In the genomic region with DNA sequence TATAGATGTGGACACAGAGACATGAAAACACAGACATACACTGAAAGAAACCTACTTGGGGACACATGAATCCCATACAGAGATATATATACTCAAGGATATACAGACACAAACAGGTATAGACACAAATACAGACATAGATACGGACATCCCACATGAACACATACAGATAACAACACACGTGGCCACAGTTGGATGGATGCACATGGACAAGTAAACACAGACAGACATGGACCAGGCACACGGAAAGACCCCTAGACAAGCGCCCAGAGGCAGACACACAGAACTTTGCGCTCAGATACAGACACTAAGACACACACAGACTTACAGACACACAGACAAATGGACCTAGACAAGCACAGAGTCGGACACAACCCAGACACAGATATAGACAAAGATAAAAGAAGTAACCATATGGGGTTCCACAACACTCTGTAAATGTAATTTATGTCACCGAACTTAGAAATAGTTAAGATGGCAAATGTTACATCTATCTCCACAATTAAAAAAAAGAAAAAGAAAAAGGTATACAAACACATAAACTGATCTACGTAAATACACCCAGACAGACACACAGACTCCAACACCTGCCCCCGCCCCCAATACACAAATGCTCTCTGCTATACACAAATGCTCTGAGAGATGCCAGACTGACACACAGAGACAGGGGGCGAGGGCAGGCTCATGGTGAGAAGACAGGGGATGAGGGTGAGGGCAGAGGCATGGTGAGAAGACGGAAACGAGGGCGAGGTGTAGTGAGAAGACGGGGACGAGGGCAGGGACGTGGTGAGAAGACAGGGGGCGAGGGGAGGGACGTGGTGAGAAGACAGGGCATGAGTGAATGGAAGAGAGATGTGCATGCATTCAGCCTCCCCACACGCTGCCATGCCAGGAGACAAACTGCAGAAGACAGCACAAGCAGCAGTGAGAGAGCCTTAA, we compare ENCODE assay signal across 20 cellular contexts.
DNase-seq lines count a peak whose midpoint lies in the region; ATAC-seq, FAIRE-seq and TF ChIP-seq lines count a peak whose summit lies in the region.
"Had no signal": no experiment of that assay in that cellular context is flagged by ENCODE, and none has a peak within 500 bp of the region (broad histone marks: within the 10 kb centered on the region; RNA-seq: fewer than 3 reads in every experiment).

No MANE protein-coding gene starts in this region.

- TF ChIP-seq POLR2A in A549 (IDR thresholded peaks at IDR 0.05; ENCODE audit: low read length) (no peak), GM18505 (IDR thresholded peaks at IDR 0.05; ENCODE audit: borderline replicate concordance, extremely low read depth, insufficient read depth, insufficient read length) (no peak)

- TF ChIP-seq CTCF in A549 (IDR thresholded peaks at IDR 0.05) = no peak
- TF ChIP-seq CTCF in HEK293 (tag by site-specific recombination; IDR thresholded peaks at IDR 0.05) = no peak
- no peak for TF ChIP-seq CTCF in astrocyte (IDR thresholded peaks at IDR 0.05; ENCODE audit: insufficient read depth, low read depth, low read length)
- TF ChIP-seq CTCF in mesothelial cell of epicardium (IDR thresholded peaks at IDR 0.05; ENCODE audit: unreplicated experiment) = no peak

- H3K27ac ChIP-seq in A549 = no peak overlapping the region
- 0 out of 2 replicates have a peak overlapping the region, but pooled peaks have one; percentile 11 for H3K27ac ChIP-seq in HEK293 (ENCODE audit: extremely low read depth, low read depth, low read length)
- no peak overlapping the region for H3K27ac ChIP-seq in astrocyte (ENCODE audit: low read depth, low read length)
- H3K27ac ChIP-seq: C4-2B, RWPE1 had no signal

- H3K27me3 Mint-ChIP-seq in astrocyte (ENCODE audit: low read depth, unreplicated experiment) (no peaks in the 10 kb centered on the region), mesothelial cell of epicardium (ENCODE audit: low read depth) (no peaks in the 10 kb centered on the region)

- H2AFZ ChIP-seq in astrocyte (ENCODE audit: low read depth, low read length) = no peak overlapping the region

- H3K4me3 Mint-ChIP-seq in astrocyte (ENCODE audit: unreplicated experiment) (no peak overlapping the region), mesothelial cell of epicardium (no peak overlapping the region)

- CTCF ChIA-PET in A549 (lab: Yijun Ruan, JAX) = interaction anchor here (0.8 to 1.2 kb wide), 2 partner anchors 104 to 127 kb away, joined by 3 read pairs; no protein-coding TSS in a partner anchor
- CTCF ChIA-PET in HEK293 (lab: Yijun Ruan, JAX) = interaction anchor here (0.6 kb wide), 1 partner anchor 1889 kb away, joined by 5 read pairs; no protein-coding TSS in a partner anchor

- no peak overlapping the region for H3K4me2 ChIP-seq in A549
- H3K4me2 ChIP-seq in astrocyte (ENCODE audit: low read length) = no peak overlapping the region

- peaks cover 23 to 64% of the 10 kb centered on the region in 2 experiments; a peak in 2 of 3 replicates for H3K36me3 ChIP-seq in HEK293 (ENCODE audit: control insufficient read depth in 2 of 2, insufficient read depth in 1 of 2, low read length in 2 of 2)
- peaks cover 12% of the 10 kb centered on the region for H3K36me3 ChIP-seq in astrocyte (ENCODE audit: insufficient read depth, low read length)

- H3K4me1 ChIP-seq in A549 (peaks cover 8% of the 10 kb centered on the region), HEK293 (ENCODE audit: control insufficient read depth, insufficient read depth, low read length) (peaks cover 17% of the 10 kb centered on the region), astrocyte (ENCODE audit: insufficient read depth, low read length) (peaks cover 34% of the 10 kb centered on the region)

- peak; percentile 67 for FAIRE-seq in A549 (lab: Jason Lieb, UNC)
- no peak for FAIRE-seq in astrocyte (lab: Jason Lieb, UNC)
- FAIRE-seq: GM19239, H54 had no signal

- H3K9me3 ChIP-seq in A549 = no peaks in the 10 kb centered on the region
- no peaks in the 10 kb centered on the region for H3K9me3 ChIP-seq in HEK293 (ENCODE audit: control insufficient read depth, insufficient read depth, low read depth, low read length)
- H3K9me3 ChIP-seq in astrocyte (ENCODE audit: insufficient read depth, low read depth, low read length) = no peaks in the 10 kb centered on the region
- H3K9me3 ChIP-seq: Caco-2 had no signal

- no peak for TF ChIP-seq EP300 in A549 (IDR thresholded peaks at IDR 0.05)

- no peaks in the 10 kb centered on the region for H3K9me3 Mint-ChIP-seq in astrocyte (ENCODE audit: unreplicated experiment)
- H3K9me3 Mint-ChIP-seq in mesothelial cell of epicardium = no peaks in the 10 kb centered on the region

- no peaks in the 10 kb centered on the region for H3K27me3 ChIP-seq in astrocyte (ENCODE audit: insufficient read depth, low read length)

- 91% methylated on average over 19 of the region's 19 CpGs for WGBS in A549 (ENCODE audit: missing lambda C conversion rate)

- H3K79me2 ChIP-seq in astrocyte (ENCODE audit: insufficient read depth, low read length) = peaks cover 11% of the 10 kb centered on the region

- DNase-seq in A549 (ENCODE audit: low read depth in 1 of 2, low spot score in 1 of 2) (no peak), astrocyte (ENCODE audit: low read depth) (no peak), mesothelial cell of epicardium (ENCODE audit: low spot score in 2 of 2, unreplicated experiment in 2 of 2) (no peak), NCI-H2227 treated with DMSO at 0.1 percent for 48 hours (lab: John Stamatoyannopoulos, UW) (no peak)
- DNase-seq: Caco-2; DMS153; MV-4-11; NCI-H1417; NCI-H187 treated with DMSO at 0.1 percent for 48 hours; NCI-H446; NCI-H69; NK-92 treated with Interleukin-12 subunit alpha and Interleukin-12 subunit beta, amount 100 ng/mL, for 24 hours had no signal

- H3K4me3 ChIP-seq in A549 (no peak overlapping the region), HEK293 (ENCODE audit: low read depth, low read length) (no peak overlapping the region), astrocyte (ENCODE audit: insufficient read depth, low read depth, low read length) (no peak overlapping the region)

- H3K36me3 Mint-ChIP-seq in astrocyte (ENCODE audit: low read depth, unreplicated experiment) (peaks cover 41% of the 10 kb centered on the region), mesothelial cell of epicardium (peaks cover 41% of the 10 kb centered on the region)

- no peak for ATAC-seq in A549
- ATAC-seq in HG03457 (IDR thresholded peaks at IDR 0.05; ENCODE audit: unreplicated experiment) = no peak
- no peak for ATAC-seq in GM18858 (IDR thresholded peaks at IDR 0.05; ENCODE audit: unreplicated experiment)
- no peak for ATAC-seq in GM18505 (IDR thresholded peaks at IDR 0.05; ENCODE audit: unreplicated experiment)

- no peak for TF ChIP-seq RAD21 in A549 (conservative IDR thresholded peaks at IDR 0.05 in 1 of 2, IDR thresholded peaks at IDR 0.05 in 1 of 2)

- POLR2A ChIA-PET in A549 (lab: Yijun Ruan, JAX) = interaction anchor here (0.7 kb wide), 1 partner anchor 59 kb away, joined by 5 read pairs; no protein-coding TSS in a partner anchor
- POLR2A ChIA-PET in HEK293 (lab: Yijun Ruan, JAX) = no interaction called here

- no peaks in the 10 kb centered on the region for H4K20me1 ChIP-seq in astrocyte (ENCODE audit: insufficient read depth, low read length)

- peaks cover 31% of the 10 kb centered on the region for H3K4me1 Mint-ChIP-seq in astrocyte (ENCODE audit: low read depth, unreplicated experiment)
- peaks cover 55% of the 10 kb centered on the region for H3K4me1 Mint-ChIP-seq in mesothelial cell of epicardium

- H3K9ac ChIP-seq in astrocyte (ENCODE audit: low read length) = no peak overlapping the region

- H3K27ac Mint-ChIP-seq in astrocyte (ENCODE audit: unreplicated experiment) = peak overlapping the region; percentile 30
- H3K27ac Mint-ChIP-seq in mesothelial cell of epicardium = peak overlapping the region; percentile 57

TF ChIP-seq in A549, 52 proteins besides CTCF, POLR2A, EP300 and RAD21 (continues in another document):
- TF ChIP-seq PHF8 (IDR thresholded peaks at IDR 0.05; ENCODE audit: borderline replicate concordance, low read depth) = no peak
- TF ChIP-seq JUN (IDR thresholded peaks at IDR 0.05) = no peak
- TF ChIP-seq MAFK (IDR thresholded peaks at IDR 0.05; ENCODE audit: partially characterized antibody) = no peak
- TF ChIP-seq FOXS1 (CRISPR knock-in tag; IDR thresholded peaks at IDR 0.05) = no peak
- TF ChIP-seq SREBF2 (IDR thresholded peaks at IDR 0.05) = no peak
- no peak for TF ChIP-seq ELK1 (IDR thresholded peaks at IDR 0.05; ENCODE audit: low read depth, low read length)
- TF ChIP-seq HOXB5 (CRISPR knock-in tag; IDR thresholded peaks at IDR 0.05) = no peak
- TF ChIP-seq ZNF302 (CRISPR knock-in tag; IDR thresholded peaks at IDR 0.05) = no peak
- no peak for TF ChIP-seq EHF (CRISPR knock-in tag; IDR thresholded peaks at IDR 0.05)

TF ChIP-seq in HEK293, 187 proteins besides CTCF, POLR2A, EP300 and RAD21:
- TF ChIP-seq, protein P1, sequence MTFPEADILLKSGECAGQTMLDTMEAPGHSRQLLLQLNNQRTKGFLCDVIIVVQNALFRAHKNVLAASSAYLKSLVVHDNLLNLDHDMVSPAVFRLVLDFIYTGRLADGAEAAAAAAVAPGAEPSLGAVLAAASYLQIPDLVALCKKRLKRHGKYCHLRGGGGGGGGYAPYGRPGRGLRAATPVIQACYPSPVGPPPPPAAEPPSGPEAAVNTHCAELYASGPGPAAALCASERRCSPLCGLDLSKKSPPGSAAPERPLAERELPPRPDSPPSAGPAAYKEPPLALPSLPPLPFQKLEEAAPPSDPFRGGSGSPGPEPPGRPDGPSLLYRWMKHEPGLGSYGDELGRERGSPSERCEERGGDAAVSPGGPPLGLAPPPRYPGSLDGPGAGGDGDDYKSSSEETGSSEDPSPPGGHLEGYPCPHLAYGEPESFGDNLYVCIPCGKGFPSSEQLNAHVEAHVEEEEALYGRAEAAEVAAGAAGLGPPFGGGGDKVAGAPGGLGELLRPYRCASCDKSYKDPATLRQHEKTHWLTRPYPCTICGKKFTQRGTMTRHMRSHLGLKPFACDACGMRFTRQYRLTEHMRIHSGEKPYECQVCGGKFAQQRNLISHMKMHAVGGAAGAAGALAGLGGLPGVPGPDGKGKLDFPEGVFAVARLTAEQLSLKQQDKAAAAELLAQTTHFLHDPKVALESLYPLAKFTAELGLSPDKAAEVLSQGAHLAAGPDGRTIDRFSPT (tag by site-specific recombination; IDR thresholded peaks at IDR 0.05) = no peak
- no peak for TF ChIP-seq ZNF747 (tag by site-specific recombination; IDR thresholded peaks at IDR 0.05)
TF ChIP-seq in HEK293: peak in this region for 0.
